In the genomic region with DNA sequence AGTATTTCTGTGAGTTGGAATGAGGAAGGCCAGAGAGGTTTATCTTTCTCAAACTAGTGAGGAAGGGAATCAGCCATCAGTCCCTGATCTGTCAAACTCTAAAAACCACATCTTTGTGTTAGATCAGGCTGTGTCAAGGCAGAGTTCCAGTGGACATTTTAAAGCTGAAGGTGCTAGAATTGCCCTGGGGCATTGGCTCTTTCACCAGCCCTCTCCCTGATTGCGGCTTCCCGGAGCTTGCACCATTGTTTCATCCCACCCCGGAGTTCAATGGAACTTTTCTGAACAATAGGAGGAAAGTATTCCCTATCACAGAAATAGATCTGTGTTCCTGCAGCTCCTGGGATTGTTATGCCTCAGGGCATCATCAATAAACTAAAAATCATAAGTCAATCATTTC, we compare ENCODE assay signal across 24 cellular contexts.
A peak's percentile ranks its signal among the peaks of the same experiment; 100 is the strongest.
DNase-seq lines count a peak whose midpoint lies in the region; ATAC-seq and TF ChIP-seq lines count a peak whose summit lies in the region.
"Had no signal": no experiment of that assay in that cellular context is flagged by ENCODE, and none has a peak within 500 bp of the region (broad histone marks: within the 10 kb centered on the region; RNA-seq: fewer than 3 reads in every experiment).

No MANE protein-coding gene starts in this region.

- H3K36me3 ChIP-seq in mesendoderm (ENCODE audit: control insufficient read depth, insufficient read depth, low read length) = no peaks in the 10 kb centered on the region
- H3K36me3 ChIP-seq in spleen = peaks cover 3 to 98% (median 20%) of the 10 kb centered on the region in 6 donors

- H3K9ac ChIP-seq in mesendoderm (ENCODE audit: low read length) = no peak overlapping the region
- H3K9ac ChIP-seq: GM23248 had no signal

- no peaks in the 10 kb centered on the region for H3K27me3 Mint-ChIP-seq in activated T-cell treated with anti-CD3 and anti-CD28 coated beads, Interleukin-2, amount 50 U/mL, for 24 hours
- H3K27me3 Mint-ChIP-seq in activated T-cell treated with anti-CD3 and anti-CD28 coated beads, Interleukin-2, amount 50 U/mL, for 72 hours (ENCODE audit: low read depth) = no peaks in the 10 kb centered on the region
- H3K27me3 Mint-ChIP-seq in T-helper 17 cell = no peaks in the 10 kb centered on the region

- no peaks in the 10 kb centered on the region for H3K79me2 ChIP-seq in mesendoderm (ENCODE audit: control insufficient read depth, insufficient read depth, low read length)

- peaks cover 9% of the 10 kb centered on the region for H3K4me1 Mint-ChIP-seq in activated T-cell treated with anti-CD3 and anti-CD28 coated beads, Interleukin-2, amount 50 U/mL, for 24 hours (ENCODE audit: low read depth)
- H3K4me1 Mint-ChIP-seq in activated T-cell treated with anti-CD3 and anti-CD28 coated beads, Interleukin-2, amount 50 U/mL, for 72 hours (ENCODE audit: low read depth) = no peaks in the 10 kb centered on the region
- peaks cover 5% of the 10 kb centered on the region for H3K4me1 Mint-ChIP-seq in T-helper 17 cell

- no peak for ATAC-seq in activated T-cell treated with anti-CD3 and anti-CD28 coated beads, Interleukin-2, amount 50 U/mL, for 72 hours (replicated peaks in 1 of 2)
- ATAC-seq in T-helper 17 cell (no peak), GM18498 (IDR thresholded peaks at IDR 0.05; ENCODE audit: unreplicated experiment) (no peak)
- ATAC-seq: activated T-cell treated with anti-CD3 and anti-CD28 coated beads, Interleukin-2, amount 50 U/mL, for 4 hours; Right ventricle myocardium inferior had no signal

- no peak overlapping the region for H3K4ac ChIP-seq in mesendoderm (ENCODE audit: low read depth, low read length)

- no peak overlapping the region for H2BK120ac ChIP-seq in mesendoderm (ENCODE audit: low read depth, low read length)

- no peak overlapping the region for H3K18ac ChIP-seq in mesendoderm (ENCODE audit: low read length)

- H3K9me3 Mint-ChIP-seq in activated T-cell treated with anti-CD3 and anti-CD28 coated beads, Interleukin-2, amount 50 U/mL, for 24 hours = no peaks in the 10 kb centered on the region
- no peaks in the 10 kb centered on the region for H3K9me3 Mint-ChIP-seq in activated T-cell treated with anti-CD3 and anti-CD28 coated beads, Interleukin-2, amount 50 U/mL, for 72 hours
- H3K9me3 Mint-ChIP-seq: activated T-cell treated with anti-CD3 and anti-CD28 coated beads, Interleukin-2, amount 50 U/mL, for 4 hours had no signal

- H3K4me1 ChIP-seq in mesendoderm (ENCODE audit: control insufficient read depth, low read depth, low read length) (no peaks in the 10 kb centered on the region), spleen (peaks cover 9 to 94% (median 73%) of the 10 kb centered on the region in 6 donors)
- H3K4me1 ChIP-seq: Caco-2 had no signal

- H2AK5ac ChIP-seq in mesendoderm (ENCODE audit: low read length) = no peak overlapping the region

- no peak for TF ChIP-seq CTCF in spleen (IDR thresholded peaks at IDR 0.05 in 8 of 11, conservative IDR thresholded peaks at IDR 0.05 in 3 of 11)

- no peaks in the 10 kb centered on the region for H3K79me1 ChIP-seq in mesendoderm (ENCODE audit: low read length)

- no peak overlapping the region for H4K5ac ChIP-seq in mesendoderm (ENCODE audit: low read length)

- H3K4me3 Mint-ChIP-seq in activated T-cell treated with anti-CD3 and anti-CD28 coated beads, Interleukin-2, amount 50 U/mL, for 24 hours = no peak overlapping the region
- no peak overlapping the region for H3K4me3 Mint-ChIP-seq in activated T-cell treated with anti-CD3 and anti-CD28 coated beads, Interleukin-2, amount 50 U/mL, for 72 hours
- no peak overlapping the region for H3K4me3 Mint-ChIP-seq in T-helper 17 cell
- H3K4me3 Mint-ChIP-seq: activated T-cell treated with anti-CD3 and anti-CD28 coated beads, Interleukin-2, amount 50 U/mL, for 4 hours had no signal

- H3K23ac ChIP-seq in mesendoderm (ENCODE audit: low read length) = no peak overlapping the region

- no peak overlapping the region for H4K8ac ChIP-seq in mesendoderm (ENCODE audit: low read depth, low read length)

- peak overlapping the region; percentile 27 for H3K27ac Mint-ChIP-seq in activated T-cell treated with anti-CD3 and anti-CD28 coated beads, Interleukin-2, amount 50 U/mL, for 24 hours
- H3K27ac Mint-ChIP-seq in activated T-cell treated with anti-CD3 and anti-CD28 coated beads, Interleukin-2, amount 50 U/mL, for 72 hours = no peak overlapping the region
- peak overlapping the region; percentile 45 for H3K27ac Mint-ChIP-seq in T-helper 17 cell

- H3K4me2 ChIP-seq in mesendoderm (ENCODE audit: low read length) = no peak overlapping the region
- H3K4me2 ChIP-seq: smooth muscle cell had no signal

- DNase-seq in activated T-cell treated with anti-CD3 and anti-CD28 coated beads, Interleukin-2, amount 50 U/mL, for 24 hours = no peak
- no peak for DNase-seq in activated T-cell treated with anti-CD3 and anti-CD28 coated beads, Interleukin-2, amount 50 U/mL, for 72 hours
- DNase-seq in T-helper 17 cell = no peak
- DNase-seq in mesendoderm = peak; percentile 67
- DNase-seq in spleen = no peak
- DNase-seq in NCI-H1105 treated with DMSO at 0.1 percent for 48 hours (lab: John Stamatoyannopoulos, UW) = no peak
- no peak for DNase-seq in hypothalamus (lab: John Stamatoyannopoulos, UW)
- DNase-seq: activated CD8-positive, alpha-beta memory T cell treated with anti-CD3 and anti-CD28 coated beads for 24 hours; activated naive CD4-positive, alpha-beta T cell treated with anti-CD3 and anti-CD28 coated beads, Interleukin-2, amount 50 U/mL, for 16 hours; activated T-cell treated with anti-CD3 and anti-CD28 coated beads, Interleukin-2, amount 50 U/mL, for 4 hours; Caco-2; DND-41; effector memory CD4-positive, alpha-beta T cell; GM23248; KG1; NCI-H2029; NCI-H345; OCI-M1; stimulated activated CD4-positive, alpha-beta T cell treated with anti-CD3 and anti-CD28 coated beads, Interleukin-4, amount 100 ng/mL, for 1 hour; stimulated activated naive CD4-positive, alpha-beta T cell treated with Interleukin-2 at 50 U/mL for 16 hours; trophoblast cell had no signal

- WGBS in mesendoderm (ENCODE audit: extremely low coverage, insufficient coverage, low lambda C conversion rate) = no CpG with 5 or more reads among the region's 3 CpGs
- 33 to 71% (median 59%) methylated on average over 3 of the region's 3 CpGs for WGBS in spleen, 5 donors

- peaks cover 92% of the 10 kb centered on the region for H3K36me3 Mint-ChIP-seq in activated T-cell treated with anti-CD3 and anti-CD28 coated beads, Interleukin-2, amount 50 U/mL, for 24 hours (ENCODE audit: low read depth)
- peaks cover 4 to 20% of the 10 kb centered on the region in 2 donors for H3K36me3 Mint-ChIP-seq in activated T-cell treated with anti-CD3 and anti-CD28 coated beads, Interleukin-2, amount 50 U/mL, for 72 hours (ENCODE audit: insufficient read depth in 2 of 2)
- peaks cover 3% of the 10 kb centered on the region for H3K36me3 Mint-ChIP-seq in T-helper 17 cell (ENCODE audit: low read depth)

- H3K4me3 ChIP-seq in mesendoderm (ENCODE audit: low read length) = no peak overlapping the region
- H3K4me3 ChIP-seq in spleen = no peak overlapping the region
- H3K4me3 ChIP-seq: GM23248, smooth muscle cell had no signal

- no peaks in the 10 kb centered on the region for H3K9me3 ChIP-seq in T-helper 17 cell (ENCODE audit: control insufficient read depth, low read length, poor library complexity, severe bottlenecking)
- no peaks in the 10 kb centered on the region for H3K9me3 ChIP-seq in spleen
- H3K9me3 ChIP-seq: Caco-2 had no signal

- H3K27me3 ChIP-seq in mesendoderm (ENCODE audit: insufficient read depth, low read length, poor library complexity) = no peaks in the 10 kb centered on the region
- no peaks in the 10 kb centered on the region for H3K27me3 ChIP-seq in spleen (replicated peaks in 1 of 7)

- no peak overlapping the region for H2BK15ac ChIP-seq in mesendoderm (replicated peaks; ENCODE audit: low read depth)

- intact Hi-C loops in spleen (cut with DNase I; ENCODE audit: low total_unique reads) = loop anchor here (5.0 kb wide), 1 partner anchor 105 kb away; no protein-coding TSS in a partner anchor

- no peak overlapping the region for H2BK5ac ChIP-seq in mesendoderm (ENCODE audit: low read length)

- H3K56ac ChIP-seq in mesendoderm (ENCODE audit: low read length) = no peak overlapping the region

- no peak for TF ChIP-seq POLR2A in spleen (IDR thresholded peaks at IDR 0.05)

- no peak overlapping the region for H3K27ac ChIP-seq in mesendoderm (ENCODE audit: low read depth, low read length)
- H3K27ac ChIP-seq in spleen = peak overlapping the region; percentile 55 to 90 (median 78)
- H3K27ac ChIP-seq: GM23248 had no signal
